ENCODE assay signal across 18 cellular contexts in the genomic region with DNA sequence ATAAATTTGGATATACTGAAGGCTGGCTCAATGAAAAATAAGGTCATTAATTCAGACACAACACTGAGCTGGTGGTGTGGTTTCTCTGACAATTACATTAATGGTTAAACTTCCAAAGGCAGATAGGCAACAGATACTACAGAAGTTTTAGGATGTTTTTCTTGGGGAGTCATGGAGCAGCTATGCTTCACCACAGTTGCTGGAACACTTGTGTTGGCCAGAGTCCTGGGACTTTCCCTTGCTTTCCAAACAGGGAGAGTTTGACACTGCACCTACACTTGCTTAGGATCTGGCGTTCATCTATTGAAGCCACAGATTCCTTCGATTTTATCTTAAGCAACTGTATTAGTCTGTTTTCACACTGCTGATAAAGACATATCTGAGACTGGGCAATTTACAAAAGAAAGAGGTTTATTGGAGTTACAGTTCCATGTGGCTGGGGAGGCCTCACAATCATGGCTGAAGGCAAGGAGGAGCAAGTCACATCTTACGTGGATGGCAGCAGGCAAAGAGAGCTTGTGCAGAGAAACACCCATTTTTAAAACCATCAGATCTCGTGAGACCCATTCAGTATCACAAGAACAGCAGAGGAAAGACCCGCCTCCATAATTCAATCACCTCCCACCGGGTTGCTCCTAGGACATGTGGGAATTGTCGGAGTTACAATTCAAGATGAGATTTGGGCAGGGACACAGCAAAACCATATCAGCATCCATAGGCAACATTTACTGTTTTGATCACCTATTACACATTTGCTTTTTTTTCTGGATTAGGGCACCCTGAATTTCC. TPM values are rescaled to one million over a fixed set of nuclear protein-coding genes. Genes with fewer than 3 reads are reported as not detected.
DNase-seq lines count a peak whose midpoint lies in the region; ATAC-seq and TF ChIP-seq lines count a peak whose summit lies in the region.
"Had no signal": no experiment of that assay in that cellular context is flagged by ENCODE, and none has a peak within 500 bp of the region (broad histone marks: within the 10 kb centered on the region; RNA-seq: fewer than 3 reads in every experiment).

No MANE protein-coding gene starts in this region.

- H3K4me3 Mint-ChIP-seq in HFFc6 (peak overlapping the region; percentile 61), osteocyte (ENCODE audit: unreplicated experiment) (no peak overlapping the region)
- H3K4me3 Mint-ChIP-seq: activated CD8-positive, alpha-beta T cell treated with anti-CD3 and anti-CD28 coated beads, Interleukin-2, amount 10 ng/mL, durations not matched to agents 7 days and 5 days; activated T-helper 17 cell treated with anti-CD3 and anti-CD28 coated beads, Interleukin-2, amount 50 U/mL, for 72 hours; WTC11 had no signal

- H2BK5ac ChIP-seq in mesenchymal stem cell (ENCODE audit: low read depth, low read length, poor library complexity, severe bottlenecking), result peak overlapping the region; percentile 40

- ATAC-seq in GM19452 (IDR thresholded peaks at IDR 0.05; ENCODE audit: unreplicated experiment), result no peak
- ATAC-seq: activated CD8-positive, alpha-beta T cell treated with anti-CD3 and anti-CD28 coated beads, Interleukin-2, amount 10 ng/mL, durations not matched to agents 7 days and 5 days; activated T-helper 17 cell treated with anti-CD3 and anti-CD28 coated beads, Interleukin-2, amount 50 U/mL, for 72 hours; WTC11 had no signal

- no peak overlapping the region for H3K4me3 ChIP-seq in AG10803 (ENCODE audit: low read length)
- H3K4me3 ChIP-seq in brain microvascular endothelial cell (ENCODE audit: low read depth, low read length), result no peak overlapping the region
- no peak overlapping the region for H3K4me3 ChIP-seq in mesenchymal stem cell (ENCODE audit: insufficient read depth in 1 of 2, low read depth in 1 of 2, low read length in 2 of 2)
- H3K4me3 ChIP-seq: Peyer's patch, sigmoid colon had no signal

- peaks cover 2% of the 10 kb centered on the region; the same call in 1 of the 2 replicates for H3K27me3 Mint-ChIP-seq in HFFc6 (ENCODE audit: insufficient read depth)
- H3K27me3 Mint-ChIP-seq in osteocyte (ENCODE audit: unreplicated experiment), result peaks cover 9% of the 10 kb centered on the region

- DNase-seq in AG10803 (ENCODE audit: low read depth) (peak; percentile 53), HFFc6 (peak; percentile 86), brain microvascular endothelial cell (peak; percentile 60), mesenchymal stem cell (peak; percentile 26), DMS153 (lab: John Stamatoyannopoulos, UW) (no peak), osteocyte (ENCODE audit: extremely low spot score, unreplicated experiment) (no peak), NOMO-1 treated with dmso at 0.1 percent for 144 hours (lab: John Stamatoyannopoulos, UW; ENCODE audit: unreplicated experiment) (no peak)
- DNase-seq: activated CD8-positive, alpha-beta T cell treated with anti-CD3 and anti-CD28 coated beads, Interleukin-2, amount 10 ng/mL, durations not matched to agents 7 days and 5 days; C1 segment of cervical spinal cord; DMS79; NCI-H1105; NCI-H2171; NCI-H82; Peyer's patch; sigmoid colon had no signal

- H3K36me3 Mint-ChIP-seq in HFFc6 (ENCODE audit: low read depth), result peaks cover 12% of the 10 kb centered on the region
- no peaks in the 10 kb centered on the region for H3K36me3 Mint-ChIP-seq in osteocyte (ENCODE audit: unreplicated experiment)
- H3K36me3 Mint-ChIP-seq: WTC11 had no signal

- peaks cover 7% of the 10 kb centered on the region for H3K9me3 Mint-ChIP-seq in HFFc6
- no peaks in the 10 kb centered on the region for H3K9me3 Mint-ChIP-seq in osteocyte (ENCODE audit: unreplicated experiment)
- H3K9me3 Mint-ChIP-seq: activated T-helper 17 cell treated with anti-CD3 and anti-CD28 coated beads, Interleukin-2, amount 50 U/mL, for 72 hours had no signal

- H2BK12ac ChIP-seq in mesenchymal stem cell (ENCODE audit: low read length in 2 of 2), result no peak overlapping the region

- no peak overlapping the region for H2BK15ac ChIP-seq in mesenchymal stem cell (ENCODE audit: low read depth, poor library complexity, severe bottlenecking)

- H3K9ac ChIP-seq in mesenchymal stem cell (ENCODE audit: low read length), result no peak overlapping the region

- no peaks in the 10 kb centered on the region for H3K9me3 ChIP-seq in mesenchymal stem cell (ENCODE audit: control insufficient read depth, low read length)
- H3K9me3 ChIP-seq: Peyer's patch, sigmoid colon had no signal

- H3K27ac Mint-ChIP-seq in HFFc6, result peak overlapping the region; percentile 89
- H3K27ac Mint-ChIP-seq in osteocyte (ENCODE audit: unreplicated experiment), result no peak overlapping the region
- H3K27ac Mint-ChIP-seq: activated CD8-positive, alpha-beta T cell treated with anti-CD3 and anti-CD28 coated beads, Interleukin-2, amount 10 ng/mL, durations not matched to agents 7 days and 5 days; activated T-helper 17 cell treated with anti-CD3 and anti-CD28 coated beads, Interleukin-2, amount 50 U/mL, for 72 hours; WTC11 had no signal

- H3K27me3 ChIP-seq in brain microvascular endothelial cell (replicated peaks) (no peaks in the 10 kb centered on the region), mesenchymal stem cell (ENCODE audit: control insufficient read depth in 1 of 2, insufficient read depth in 1 of 2, low read length in 2 of 2) (no peaks in the 10 kb centered on the region)
- H3K27me3 ChIP-seq: Peyer's patch, sigmoid colon had no signal

- no peak overlapping the region for H3K14ac ChIP-seq in mesenchymal stem cell (ENCODE audit: low read length in 2 of 2)

- H3K4ac ChIP-seq in mesenchymal stem cell (ENCODE audit: low read depth in 1 of 2, low read length in 2 of 2), result no peak overlapping the region

- H2AFZ ChIP-seq in mesenchymal stem cell (ENCODE audit: low read depth, low read length), result no peak overlapping the region

- H2BK120ac ChIP-seq in mesenchymal stem cell (ENCODE audit: low read depth, low read length), result no peak overlapping the region

- H3K23ac ChIP-seq in mesenchymal stem cell (ENCODE audit: low read length in 2 of 2), result no peak overlapping the region

- H3K36me3 ChIP-seq in brain microvascular endothelial cell (replicated peaks) (no peaks in the 10 kb centered on the region), mesenchymal stem cell (ENCODE audit: control insufficient read depth in 1 of 2, insufficient read depth in 2 of 2, low read depth in 1 of 2, low read length in 2 of 2) (no peaks in the 10 kb centered on the region)
- H3K36me3 ChIP-seq: Peyer's patch, sigmoid colon had no signal

- TF ChIP-seq CTCF in AG10803 (conservative IDR thresholded peaks at IDR 0.05; ENCODE audit: low read length) (no peak), HFFc6 (IDR thresholded peaks at IDR 0.05) (no peak), brain microvascular endothelial cell (IDR thresholded peaks at IDR 0.05; ENCODE audit: low read depth, low read length, missing control alignments) (no peak), osteocyte (IDR thresholded peaks at IDR 0.05) (no peak)

- H3K4me1 Mint-ChIP-seq in HFFc6 (ENCODE audit: low read depth), result peaks cover 75% of the 10 kb centered on the region
- H3K4me1 Mint-ChIP-seq in osteocyte (ENCODE audit: unreplicated experiment), result no peaks in the 10 kb centered on the region
- H3K4me1 Mint-ChIP-seq: activated T-helper 17 cell treated with anti-CD3 and anti-CD28 coated beads, Interleukin-2, amount 50 U/mL, for 72 hours had no signal

- WGBS in mesenchymal stem cell, result 81% methylated on average over 7 of the region's 7 CpGs

- peaks cover 4% of the 10 kb centered on the region for H3K4me1 ChIP-seq in mesenchymal stem cell (ENCODE audit: control insufficient read depth, insufficient read depth, low read depth, low read length)
- H3K4me1 ChIP-seq: Peyer's patch had no signal

- H3K79me1 ChIP-seq in mesenchymal stem cell (replicated peaks; ENCODE audit: low read length, poor library complexity, severe bottlenecking), result no peaks in the 10 kb centered on the region

- H3K4me2 ChIP-seq in mesenchymal stem cell (ENCODE audit: low read length, poor library complexity, severe bottlenecking), result no peak overlapping the region

- no peak overlapping the region for H3K27ac ChIP-seq in brain microvascular endothelial cell
- H3K27ac ChIP-seq in mesenchymal stem cell (ENCODE audit: low read length, poor library complexity, severe bottlenecking), result peak overlapping the region; percentile 97
- H3K27ac ChIP-seq: Peyer's patch, sigmoid colon had no signal

- H4K91ac ChIP-seq in mesenchymal stem cell (ENCODE audit: low read length), result no peak overlapping the region

- H3K18ac ChIP-seq in mesenchymal stem cell (ENCODE audit: low read depth in 1 of 2, low read length in 2 of 2), result no peak overlapping the region

- in situ Hi-C loops in brain microvascular endothelial cell (cut with HindIII; ENCODE audit: low pct_ligation_motif_present, low sequenced_read_pairs), result no loop called here

- H4K8ac ChIP-seq in mesenchymal stem cell (ENCODE audit: low read length), result no peak overlapping the region

- peak overlapping the region; percentile 98 for H2AK5ac ChIP-seq in mesenchymal stem cell (ENCODE audit: low read length, severe bottlenecking)

RNA-seq across cellular contexts. Expression of a gene that starts 27.8 kb away (rescaled TPM):
- 1 to 10 TPM; 2.8 to 8.4 (median 6.6) TPM for total RNA-seq in HFFc6 (2021; fragmentation: NEBNext Ultra II Directional; extraction: Animal tissue kit (Norgen Biotek cat#: 25700))
- 0.06 TPM for polyA plus RNA-seq in mesenchymal stem cell (2013, experiment 1 of 2)
- polyA plus RNA-seq in mesenchymal stem cell (2013, experiment 2 of 2), result 0.08 TPM
- 0.70 and 0.99 TPM in 2 replicates for total RNA-seq in osteocyte

RNA-seq across cellular contexts. Expression of a gene that starts 31.3 kb away (rescaled TPM):
- 10 to 100 TPM; 61.7 to 78.9 (median 68.1) TPM for total RNA-seq in HFFc6 (2021; fragmentation: NEBNext Ultra II Directional; extraction: Animal tissue kit (Norgen Biotek cat#: 25700))
- polyA plus RNA-seq in mesenchymal stem cell (2013, experiment 1 of 2), result 83.2 TPM
- 84.1 TPM for polyA plus RNA-seq in mesenchymal stem cell (2013, experiment 2 of 2)
- total RNA-seq in osteocyte, result 38.0 and 42.0 TPM in 2 replicates

Comparison
In these comparisons a context has a peak if more than half of its experiments do, and no peak if none do; other contexts are left out.
1. DNase-seq: peak in AG10803 (single experiment), HFFc6 (single experiment), brain microvascular endothelial cell (single experiment) and mesenchymal stem cell (single experiment); none in DMS153 (single experiment), osteocyte (single experiment) and NOMO-1 treated with dmso at 0.1 percent for 144 hours (single experiment).